ENCODE assay signal across 9 cellular contexts in genomic region chr9:96009690-96010477, GRCh38.
A peak's percentile ranks its signal among the peaks of the same experiment; 100 is the strongest.
DNase-seq lines count a peak whose midpoint lies in the region; ATAC-seq and TF ChIP-seq lines count a peak whose summit lies in the region.
"Had no signal": no experiment of that assay in that cellular context is flagged by ENCODE, and none has a peak within 500 bp of the region (broad histone marks: within the 10 kb centered on the region; RNA-seq: fewer than 3 reads in every experiment).

No MANE protein-coding gene starts in this region.

- CTCF ChIA-PET in OCI-LY7 (lab: Charles Lee; ENCODE audit: unreplicated experiment) = no interaction called here

- H3K27ac ChIP-seq in mucosa of rectum (ENCODE audit: low read depth in 2 of 2, low read length in 2 of 2) (peak overlapping the region; percentile 10 to 25), OCI-LY7 (ENCODE audit: low read depth, low read length, poor library complexity, severe bottlenecking) (no peak overlapping the region), gastrocnemius medialis (peak overlapping the region in 1 of 4 donors; percentile 48)

- H3K27me3 ChIP-seq in mucosa of rectum (ENCODE audit: control insufficient read depth in 2 of 2, insufficient read depth in 2 of 2, low read length in 2 of 2) (no peaks in the 10 kb centered on the region), gastrocnemius medialis (no peaks in the 10 kb centered on the region)

- no peaks in the 10 kb centered on the region for H3K9me3 ChIP-seq in mucosa of rectum (ENCODE audit: control insufficient read depth in 2 of 2, low read length in 2 of 2)
- H3K9me3 ChIP-seq in OCI-LY7 (ENCODE audit: low read length) = no peaks in the 10 kb centered on the region
- no peaks in the 10 kb centered on the region for H3K9me3 ChIP-seq in gastrocnemius medialis

- H3K9me3 Mint-ChIP-seq in activated T-helper 2 cell treated with anti-CD3 and anti-CD28 coated beads, Interferon-gamma antibody, Interleukin-2, Interleukin-4, amounts not matched to agents 10 μg/mL and 5 μg/mL and 100 μg/mL, durations not matched to agents 14 hours and 24 hours and 36 hours = no peaks in the 10 kb centered on the region

- TF ChIP-seq CTCF in OCI-LY7 (conservative IDR thresholded peaks at IDR 0.05; ENCODE audit: low read length) = no peak
- TF ChIP-seq CTCF in gastrocnemius medialis (IDR thresholded peaks at IDR 0.05 in 4 of 5, conservative IDR thresholded peaks at IDR 0.05 in 1 of 5) = no peak

- intact Hi-C loops in activated T-helper 2 cell treated with anti-CD3 and anti-CD28 coated beads, Interferon-gamma antibody, Interleukin-2, Interleukin-4, amounts not matched to agents 10 μg/mL and 5 μg/mL and 100 μg/mL, durations not matched to agents 14 hours and 24 hours and 36 hours (cut with micrococcal nuclease) = loop anchor here (2.0 to 5.0 kb wide), 5 partner anchors 17 to 498 kb away; no protein-coding TSS in a partner anchor
- intact Hi-C loops in OCI-LY7 (cut with micrococcal nuclease; ENCODE audit: unreplicated experiment) (no loop called here), gastrocnemius medialis (cut with DNase I; ENCODE audit: low total_unique reads) (loop anchor here (10.0 kb wide), 1 partner anchor 115 kb away; no protein-coding TSS in a partner anchor)

- H3K4me2 ChIP-seq in OCI-LY7 (ENCODE audit: low read length) = no peak overlapping the region

- peaks cover 23 to 33% of the 10 kb centered on the region in 2 donors for H3K36me3 ChIP-seq in mucosa of rectum (ENCODE audit: control insufficient read depth in 2 of 2, insufficient read depth in 2 of 2, low read length in 2 of 2)
- H3K36me3 ChIP-seq in OCI-LY7 (ENCODE audit: insufficient read depth, low read length) = peaks cover 34% of the 10 kb centered on the region
- H3K36me3 ChIP-seq in gastrocnemius medialis = peaks cover 0 to 8% of the 10 kb centered on the region in 2 donors

- H3K4me3 Mint-ChIP-seq in activated T-helper 2 cell treated with anti-CD3 and anti-CD28 coated beads, Interferon-gamma antibody, Interleukin-2, Interleukin-4, amounts not matched to agents 10 μg/mL and 5 μg/mL and 100 μg/mL, durations not matched to agents 14 hours and 24 hours and 36 hours (ENCODE audit: low read depth) = no peak overlapping the region

- H2AFZ ChIP-seq in OCI-LY7 (ENCODE audit: low read length) = no peak overlapping the region

- H3K9ac ChIP-seq in mucosa of rectum (ENCODE audit: low read depth in 1 of 2, low read length in 2 of 2) = no peak overlapping the region

- TF ChIP-seq POLR2A in gastrocnemius medialis (IDR thresholded peaks at IDR 0.05) = no peak

- ATAC-seq in gastrocnemius medialis = no peak

- no peak overlapping the region for H3K4me3 ChIP-seq in mucosa of rectum (ENCODE audit: low read length in 2 of 2)
- no peak overlapping the region for H3K4me3 ChIP-seq in OCI-LY7 (ENCODE audit: low read depth, low read length, poor library complexity, severe bottlenecking)
- no peak overlapping the region for H3K4me3 ChIP-seq in gastrocnemius medialis

- no peaks in the 10 kb centered on the region for H3K9me2 ChIP-seq in OCI-LY7 (ENCODE audit: insufficient read depth, low read length)

- DNase-seq in A172 (ENCODE audit: low spot score) = peak; percentile 9
- peak; percentile 82 for DNase-seq in MV-4-11 (lab: John Stamatoyannopoulos, UW)
- DNase-seq in activated T-helper 2 cell treated with anti-CD3 and anti-CD28 coated beads, Interferon-gamma antibody, Interleukin-2, Interleukin-4, amounts not matched to agents 10 μg/mL and 5 μg/mL and 100 μg/mL, durations not matched to agents 14 hours and 24 hours and 36 hours (ENCODE audit: low spot score) = peak; percentile 74
- DNase-seq in NCI-H2171 treated with DMSO at 0.1 percent for 48 hours (lab: John Stamatoyannopoulos, UW) = no peak
- no peak for DNase-seq in NCI-H82 (lab: John Stamatoyannopoulos, UW)
- no peak for DNase-seq in OCI-LY7 (ENCODE audit: low spot score)
- DNase-seq in gastrocnemius medialis = no peak
- DNase-seq: NCI-H187 treated with DMSO at 0.1 percent for 48 hours had no signal

- BruUV-seq in OCI-LY7 (replicated peaks; lab: Mats Ljungman, UMichigan) = no TSS peak

- H3K4me1 ChIP-seq in mucosa of rectum (ENCODE audit: control insufficient read depth in 2 of 2, insufficient read depth in 2 of 2, low read length in 2 of 2) = no peaks in the 10 kb centered on the region
- no peaks in the 10 kb centered on the region for H3K4me1 ChIP-seq in OCI-LY7 (ENCODE audit: insufficient read depth, low read length, poor library complexity, severe bottlenecking)
- peaks cover 12 to 13% of the 10 kb centered on the region in 2 donors for H3K4me1 ChIP-seq in gastrocnemius medialis

- H3K4me1 Mint-ChIP-seq in activated T-helper 2 cell treated with anti-CD3 and anti-CD28 coated beads, Interferon-gamma antibody, Interleukin-2, Interleukin-4, amounts not matched to agents 10 μg/mL and 5 μg/mL and 100 μg/mL, durations not matched to agents 14 hours and 24 hours and 36 hours (ENCODE audit: low read depth) = peaks cover 54% of the 10 kb centered on the region

- peaks cover 44% of the 10 kb centered on the region for H3K36me3 Mint-ChIP-seq in activated T-helper 2 cell treated with anti-CD3 and anti-CD28 coated beads, Interferon-gamma antibody, Interleukin-2, Interleukin-4, amounts not matched to agents 10 μg/mL and 5 μg/mL and 100 μg/mL, durations not matched to agents 14 hours and 24 hours and 36 hours (ENCODE audit: low read depth)

- POLR2A ChIA-PET in OCI-LY7 (lab: Charles Lee) = no interaction called here

- peak overlapping the region; percentile 92 for H3K27ac Mint-ChIP-seq in activated T-helper 2 cell treated with anti-CD3 and anti-CD28 coated beads, Interferon-gamma antibody, Interleukin-2, Interleukin-4, amounts not matched to agents 10 μg/mL and 5 μg/mL and 100 μg/mL, durations not matched to agents 14 hours and 24 hours and 36 hours

- no peaks in the 10 kb centered on the region for H4K20me1 ChIP-seq in OCI-LY7 (ENCODE audit: insufficient read depth, low read length)

- in situ Hi-C loops in gastrocnemius medialis (cut with MboI; ENCODE audit: low sequenced_read_pairs in 4 of 4) = loop anchor here in 1 of 4 donors (25.0 kb wide), 1 partner anchor 98 kb away; no protein-coding TSS in a partner anchor

- no peaks in the 10 kb centered on the region for H3K79me2 ChIP-seq in OCI-LY7 (ENCODE audit: insufficient read depth, low read depth, low read length)

- no peaks in the 10 kb centered on the region for H3K27me3 Mint-ChIP-seq in activated T-helper 2 cell treated with anti-CD3 and anti-CD28 coated beads, Interferon-gamma antibody, Interleukin-2, Interleukin-4, amounts not matched to agents 10 μg/mL and 5 μg/mL and 100 μg/mL, durations not matched to agents 14 hours and 24 hours and 36 hours (ENCODE audit: low read depth)

Comparison
In these comparisons a context has a peak if more than half of its experiments do, and no peak if none do; other contexts are left out.
1. DNase-seq: peak in A172 (single experiment), MV-4-11 (single experiment) and activated T-helper 2 cell treated with anti-CD3 and anti-CD28 coated beads, Interferon-gamma antibody, Interleukin-2, Interleukin-4, amounts not matched to agents 10 μg/mL and 5 μg/mL and 100 μg/mL, durations not matched to agents 14 hours and 24 hours and 36 hours (single experiment); none in NCI-H2171 treated with DMSO at 0.1 percent for 48 hours (single experiment), NCI-H82 (single experiment), OCI-LY7 (single experiment) and gastrocnemius medialis (0 of 2).